Comparison of ENCODE assay signal across 1 cellular context in the genomic region with DNA sequence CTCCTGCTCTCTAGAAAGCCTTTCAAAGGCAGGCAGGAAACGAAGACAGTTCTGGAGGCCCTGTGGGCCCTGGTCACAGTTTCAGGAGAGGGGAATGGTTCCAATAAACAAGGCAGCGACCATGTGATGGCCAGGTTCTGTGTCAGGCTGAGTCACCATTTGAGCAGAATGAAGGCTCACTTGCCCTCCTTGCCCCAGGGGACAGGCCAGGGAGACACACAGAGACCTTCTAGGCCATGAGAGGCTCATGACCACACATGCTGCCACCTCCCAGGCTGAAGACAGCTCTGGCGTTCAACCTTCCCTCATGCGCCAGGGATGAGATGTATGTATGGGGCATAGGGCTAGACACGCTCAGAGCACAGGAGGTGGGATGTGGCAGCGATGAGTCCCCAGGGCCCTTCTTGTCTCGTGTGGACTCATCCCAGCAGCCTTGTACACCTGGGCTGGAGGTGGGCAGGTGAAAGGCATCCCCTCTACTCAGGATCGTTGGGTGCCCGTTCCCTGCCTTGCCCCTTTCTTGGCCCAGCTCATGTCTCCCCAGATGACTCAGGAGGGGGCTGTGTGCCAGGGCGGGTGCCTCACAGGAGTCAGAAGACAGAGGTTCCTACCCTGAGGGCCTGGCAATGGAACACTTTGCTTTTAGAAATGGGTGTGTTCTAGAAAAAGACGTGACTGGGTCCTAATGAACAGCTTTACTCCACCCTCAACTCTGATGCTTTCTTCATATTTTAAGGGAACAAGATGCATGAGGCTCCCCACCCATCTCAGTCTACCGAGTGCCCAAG.
TF ChIP-seq lines count a peak whose summit lies in the region.

No MANE protein-coding gene starts in this region.

TF ChIP-seq in WTC11, 78 proteins besides CTCF, POLR2A, EP300 and RAD21 (continued from another document):
- TF ChIP-seq, protein P1, sequence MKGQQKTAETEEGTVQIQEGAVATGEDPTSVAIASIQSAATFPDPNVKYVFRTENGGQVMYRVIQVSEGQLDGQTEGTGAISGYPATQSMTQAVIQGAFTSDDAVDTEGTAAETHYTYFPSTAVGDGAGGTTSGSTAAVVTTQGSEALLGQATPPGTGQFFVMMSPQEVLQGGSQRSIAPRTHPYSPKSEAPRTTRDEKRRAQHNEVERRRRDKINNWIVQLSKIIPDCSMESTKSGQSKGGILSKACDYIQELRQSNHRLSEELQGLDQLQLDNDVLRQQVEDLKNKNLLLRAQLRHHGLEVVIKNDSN (CRISPR knock-in tag; IDR thresholded peaks at IDR 0.05), result no peak
- TF ChIP-seq PREB (CRISPR knock-in tag; IDR thresholded peaks at IDR 0.05; ENCODE audit: borderline replicate concordance) (no peak), OVOL2 (CRISPR knock-in tag; IDR thresholded peaks at IDR 0.05; ENCODE audit: borderline replicate concordance) (no peak), TCF7 (CRISPR knock-in tag; IDR thresholded peaks at IDR 0.05; ENCODE audit: low read depth) (no peak), ZBTB21 (CRISPR knock-in tag; IDR thresholded peaks at IDR 0.05; ENCODE audit: borderline replicate concordance) (no peak), NFE2L1 (CRISPR knock-in tag; IDR thresholded peaks at IDR 0.05) (no peak), ATF1 (CRISPR knock-in tag; IDR thresholded peaks at IDR 0.05) (no peak), ZBTB43 (CRISPR knock-in tag; IDR thresholded peaks at IDR 0.05) (no peak), CREM (CRISPR knock-in tag; IDR thresholded peaks at IDR 0.05) (no peak), HMGA2 (CRISPR knock-in tag; IDR thresholded peaks at IDR 0.05) (no peak), SOX15 (CRISPR knock-in tag; IDR thresholded peaks at IDR 0.05) (no peak), NFYB (CRISPR knock-in tag; conservative IDR thresholded peaks at IDR 0.05; ENCODE audit: low read depth) (no peak), EMX1 (CRISPR knock-in tag; IDR thresholded peaks at IDR 0.05) (no peak), HMGXB4 (CRISPR knock-in tag; IDR thresholded peaks at IDR 0.05) (no peak), ZNF425 (CRISPR knock-in tag; conservative IDR thresholded peaks at IDR 0.05) (no peak), ZMAT4 (CRISPR knock-in tag; IDR thresholded peaks at IDR 0.05) (no peak), FOXK1 (CRISPR knock-in tag; IDR thresholded peaks at IDR 0.05) (no peak), ZNF219 (CRISPR knock-in tag; IDR thresholded peaks at IDR 0.05; ENCODE audit: borderline replicate concordance) (no peak)
- TF ChIP-seq, protein P2, sequence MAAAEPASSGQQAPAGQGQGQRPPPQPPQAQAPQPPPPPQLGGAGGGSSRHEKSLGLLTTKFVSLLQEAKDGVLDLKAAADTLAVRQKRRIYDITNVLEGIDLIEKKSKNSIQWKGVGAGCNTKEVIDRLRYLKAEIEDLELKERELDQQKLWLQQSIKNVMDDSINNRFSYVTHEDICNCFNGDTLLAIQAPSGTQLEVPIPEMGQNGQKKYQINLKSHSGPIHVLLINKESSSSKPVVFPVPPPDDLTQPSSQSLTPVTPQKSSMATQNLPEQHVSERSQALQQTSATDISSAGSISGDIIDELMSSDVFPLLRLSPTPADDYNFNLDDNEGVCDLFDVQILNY (CRISPR knock-in tag; IDR thresholded peaks at IDR 0.05), result no peak
